21 cellular contexts compared by ENCODE assay signal in genomic region chr12:84313326-84313675, GRCh38.
"Had no signal": no experiment of that assay in that cellular context is flagged by ENCODE, and none has a peak within 500 bp of the region (broad histone marks: within the 10 kb centered on the region; RNA-seq: fewer than 3 reads in every experiment).

No MANE protein-coding gene starts in this region.

- H3K27me3 ChIP-seq: SJSA1 had no signal

- FAIRE-seq: HTR-8/SVneo, K562, RCC 7860 had no signal

- H3K9me3 ChIP-seq: SJSA1 had no signal

- DNase-seq: Kasumi-1, MM.1S, NCI-H1092 treated with DMSO at 0.1 percent for 48 hours, NCI-H1694, NCI-H187 treated with DMSO at 0.1 percent for 48 hours, NCI-H2029 treated with DMSO at 0.1 percent for 48 hours, NCI-H2171, NCI-H446, NCI-H510A, NCI-H526, NCI-H774, Right ventricle myocardium superior, RPMI8226, SIG-M5 had no signal

- H3K4me2 ChIP-seq: KMS-11 had no signal

- H3K4me1 ChIP-seq: SJSA1 had no signal

- H3K36me3 ChIP-seq: SJSA1 had no signal

- H3K4me3 ChIP-seq: K562, SJSA1, SK-N-MC had no signal

- H3K27ac ChIP-seq: HL-60, KMS-11, SJSA1 had no signal

- H3K9ac ChIP-seq: KMS-11 had no signal
